ENCODE assay signal across 8 cellular contexts in genomic region chr15:66931768-66932633, GRCh38.
DNase-seq lines count a peak whose midpoint lies in the region; ATAC-seq and TF ChIP-seq lines count a peak whose summit lies in the region.

No MANE protein-coding gene starts in this region.

- no peaks in the 10 kb centered on the region for H3K79me2 ChIP-seq in HCT116 (ENCODE audit: insufficient read depth, low read length)

- H3K27me3 ChIP-seq in HCT116 (ENCODE audit: insufficient read depth, low read length) (no peaks in the 10 kb centered on the region), skeletal muscle satellite cell (ENCODE audit: control insufficient read depth, insufficient read depth, low read length) (no peaks in the 10 kb centered on the region)

- H3K9me3 ChIP-seq in HCT116 (ENCODE audit: control insufficient read depth in 1 of 2, insufficient read depth in 1 of 2, low read depth in 1 of 2, low read length in 2 of 2) (peaks cover 0 to 17% of the 10 kb centered on the region in 2 experiments; a peak in 1 of 4 replicates), skeletal muscle satellite cell (replicated peaks; ENCODE audit: low read length) (no peaks in the 10 kb centered on the region)

- BruUV-seq in HCT116 (replicated peaks; lab: Mats Ljungman, UMichigan) = no TSS peak

- H3K36me3 ChIP-seq in HCT116 (ENCODE audit: control insufficient read depth in 1 of 2, insufficient read depth in 2 of 2, low read length in 2 of 2) (no peaks in the 10 kb centered on the region), skeletal muscle satellite cell (ENCODE audit: insufficient read depth, low read length) (no peaks in the 10 kb centered on the region)

- RAD21 ChIA-PET in HCT116 (lab: Charles Lee; ENCODE audit: low non-redundant PET in 1 of 2, low total read pairs in 2 of 2, uncharacterized antibody in 2 of 2, unreplicated experiment in 2 of 2) = no interaction called here

- H3K4me3 ChIP-seq in HCT116 (replicated peaks in 1 of 2; ENCODE audit: low read depth in 1 of 2, low read length in 2 of 2) (peak overlapping the region; percentile 6 to 47; a peak in 3 of 4 replicates), skeletal muscle satellite cell (ENCODE audit: low read length) (peak overlapping the region; percentile 25)

- H2AFZ ChIP-seq in HCT116 (ENCODE audit: low read depth, low read length, poor library complexity, severe bottlenecking) = peak overlapping the region; percentile 97

- H3K4me1 ChIP-seq in HCT116 (ENCODE audit: control insufficient read depth in 1 of 2, insufficient read depth in 2 of 2, low read length in 2 of 2) (peaks cover 32 to 36% of the 10 kb centered on the region in 2 experiments), skeletal muscle satellite cell (ENCODE audit: control insufficient read depth, insufficient read depth, low read length) (peaks cover 24% of the 10 kb centered on the region)

- POLR2A ChIA-PET in HCT116 (lab: Charles Lee) = interaction anchor here (1.4 kb wide), 1 partner anchor 10 kb away, joined by 3 read pairs; no protein-coding TSS in a partner anchor

- peak; percentile 88 for ATAC-seq in HCT116
- peak; percentile 85 for ATAC-seq in SK-N-SH treated with all-trans-retinoic acid at 6 μM for 48 hours
- ATAC-seq in GM21515 (IDR thresholded peaks at IDR 0.05; ENCODE audit: unreplicated experiment) = no peak

- no peak for TF ChIP-seq RAD21 in HCT116 (IDR thresholded peaks at IDR 0.05; ENCODE audit: low read depth)

- intact Hi-C loops in HCT116 (cut with micrococcal nuclease) = no loop called here

- peak overlapping the region; percentile 42 for H3K9ac ChIP-seq in HCT116 (ENCODE audit: low read length)
- no peak overlapping the region for H3K9ac ChIP-seq in skeletal muscle satellite cell (ENCODE audit: low read depth, low read length)

- H4K20me1 ChIP-seq in HCT116 (ENCODE audit: insufficient read depth) = no peaks in the 10 kb centered on the region

- H3K9me2 ChIP-seq in HCT116 (ENCODE audit: insufficient read depth) = no peaks in the 10 kb centered on the region

- no peak for TF ChIP-seq CTCF in HCT116 (IDR thresholded peaks at IDR 0.05 in 2 of 3, conservative IDR thresholded peaks at IDR 0.05 in 1 of 3; ENCODE audit: borderline replicate concordance in 1 of 3, insufficient read depth in 1 of 3, low read depth in 2 of 3, low read length in 2 of 3)

- CTCF ChIA-PET in HCT116 (lab: Charles Lee) = interaction anchor here (0.6 to 1.3 kb wide), 3 partner anchors 15 to 329 kb away, joined by 3 to 4 read pairs (median 4); no protein-coding TSS in a partner anchor

- H3K27ac ChIP-seq in HCT116 (ENCODE audit: low read depth, low read length) = peak overlapping the region; percentile 88

- no peak for TF ChIP-seq POLR2A in HCT116 (IDR thresholded peaks at IDR 0.05; ENCODE audit: borderline replicate concordance, extremely low read depth, insufficient read depth, insufficient read length)

- DNase-seq in HCT116 (ENCODE audit: low read depth, low spot score) (peak; percentile 52), glomerular endothelial cell (ENCODE audit: extremely low read depth, low read depth, low spot score) (peak; percentile 36), NCI-H1930 (lab: John Stamatoyannopoulos, UW) (no peak), medulla oblongata (ENCODE audit: extremely low spot score) (no peak)
- DNase-seq in activated CD4-positive, CD25-positive, alpha-beta regulatory T cell treated with anti-CD3 and anti-CD28 coated beads, Interleukin-2, amount 50 U/mL, for 72 hours = no peak

- H3K4me2 ChIP-seq in HCT116 (ENCODE audit: low read length) (peak overlapping the region; percentile 84), skeletal muscle satellite cell (ENCODE audit: low read length) (peak overlapping the region; percentile 73)

TF ChIP-seq in HCT116, 20 proteins besides CTCF, POLR2A, EP300 and RAD21 (continues in another document):
- TF ChIP-seq ZNF274 (IDR thresholded peaks at IDR 0.05; ENCODE audit: low read depth, low read length) = no peak
- no peak for TF ChIP-seq POLR2AphosphoS5 (IDR thresholded peaks at IDR 0.05; ENCODE audit: low read depth, low read length)
- TF ChIP-seq JUND (IDR thresholded peaks at IDR 0.05) = peak; percentile 66
- peak; percentile 40; the same call in 1 of the 2 replicates for TF ChIP-seq CBX3 (IDR thresholded peaks at IDR 0.05; ENCODE audit: low read depth)
- 0 out of 2 replicates have a peak, but pooled peaks have one; percentile 24 for TF ChIP-seq CEBPB (IDR thresholded peaks at IDR 0.05; ENCODE audit: low read depth)
- TF ChIP-seq, protein P1, sequence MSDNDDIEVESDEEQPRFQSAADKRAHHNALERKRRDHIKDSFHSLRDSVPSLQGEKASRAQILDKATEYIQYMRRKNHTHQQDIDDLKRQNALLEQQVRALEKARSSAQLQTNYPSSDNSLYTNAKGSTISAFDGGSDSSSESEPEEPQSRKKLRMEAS (IDR thresholded peaks at IDR 0.05) = 0 out of 2 replicates have a peak, but pooled peaks have one; percentile 4
- TF ChIP-seq FOSL1 (IDR thresholded peaks at IDR 0.05; ENCODE audit: low read depth) = peak; percentile 72; the same call in 1 of the 2 replicates
- TF ChIP-seq, protein P2, sequence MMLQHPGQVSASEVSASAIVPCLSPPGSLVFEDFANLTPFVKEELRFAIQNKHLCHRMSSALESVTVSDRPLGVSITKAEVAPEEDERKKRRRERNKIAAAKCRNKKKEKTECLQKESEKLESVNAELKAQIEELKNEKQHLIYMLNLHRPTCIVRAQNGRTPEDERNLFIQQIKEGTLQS (IDR thresholded peaks at IDR 0.05) = no peak

TF ChIP-seq in SK-N-SH treated with all-trans-retinoic acid at 6 μM for 48 hours, 23 proteins besides CTCF, POLR2A, EP300 and RAD21:
- TF ChIP-seq, protein P3, sequence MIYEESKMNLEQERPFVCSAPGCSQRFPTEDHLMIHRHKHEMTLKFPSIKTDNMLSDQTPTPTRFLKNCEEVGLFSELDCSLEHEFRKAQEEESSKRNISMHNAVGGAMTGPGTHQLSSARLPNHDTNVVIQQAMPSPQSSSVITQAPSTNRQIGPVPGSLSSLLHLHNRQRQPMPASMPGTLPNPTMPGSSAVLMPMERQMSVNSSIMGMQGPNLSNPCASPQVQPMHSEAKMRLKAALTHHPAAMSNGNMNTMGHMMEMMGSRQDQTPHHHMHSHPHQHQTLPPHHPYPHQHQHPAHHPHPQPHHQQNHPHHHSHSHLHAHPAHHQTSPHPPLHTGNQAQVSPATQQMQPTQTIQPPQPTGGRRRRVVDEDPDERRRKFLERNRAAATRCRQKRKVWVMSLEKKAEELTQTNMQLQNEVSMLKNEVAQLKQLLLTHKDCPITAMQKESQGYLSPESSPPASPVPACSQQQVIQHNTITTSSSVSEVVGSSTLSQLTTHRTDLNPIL (CRISPR knock-in tag; IDR thresholded peaks at IDR 0.05; ENCODE audit: low read depth) = no peak

Comparison
In these comparisons a context has a peak if more than half of its experiments do, and no peak if none do; other contexts are left out.
1. DNase-seq: peak in HCT116 (single experiment) and glomerular endothelial cell (single experiment); none in NCI-H1930 (0 of 2), activated CD4-positive, CD25-positive, alpha-beta regulatory T cell treated with anti-CD3 and anti-CD28 coated beads, Interleukin-2, amount 50 U/mL, for 72 hours (single experiment) and medulla oblongata (single experiment).